Comparison of ENCODE assay signal across 14 cellular contexts in genomic region chr15:89111961-89112340, GRCh38. TPM values are rescaled to one million over a fixed set of nuclear protein-coding genes. Genes with fewer than 3 reads are reported as not detected.
A peak's percentile ranks its signal among the peaks of the same experiment; 100 is the strongest.
DNase-seq lines count a peak whose midpoint lies in the region; ATAC-seq, FAIRE-seq and TF ChIP-seq lines count a peak whose summit lies in the region.
"Had no signal": no experiment of that assay in that cellular context is flagged by ENCODE, and none has a peak within 500 bp of the region (broad histone marks: within the 10 kb centered on the region; RNA-seq: fewer than 3 reads in every experiment).

No MANE protein-coding gene starts in this region.

- in situ Hi-C loops in HepG2 (cut with HindIII; ENCODE audit: extremely low pct_ligation_motif_present, low pct_unique_long_range_greater_than_20kb), result no loop called here

- H3K9me3 Mint-ChIP-seq in HFFc6, result no peaks in the 10 kb centered on the region
- H3K9me3 Mint-ChIP-seq in activated T-helper 17 cell treated with anti-CD3 and anti-CD28 coated beads, Interleukin-2, amount 50 U/mL, for 72 hours, result no peaks in the 10 kb centered on the region
- H3K9me3 Mint-ChIP-seq: activated naive CD8-positive, alpha-beta T cell treated with anti-CD3 and anti-CD28 coated beads for 36 hours had no signal

- DNase-seq in HFFc6 (no peak), HepG2 (ENCODE audit: low spot score) (no peak), stomach (no peak), pons (ENCODE audit: low spot score) (no peak)
- DNase-seq: activated CD8-positive, alpha-beta T cell treated with anti-CD3 and anti-CD28 coated beads, Interleukin-2, amount 10 ng/mL, durations not matched to agents 7 days and 5 days; activated naive CD8-positive, alpha-beta T cell treated with anti-CD3 and anti-CD28 coated beads for 36 hours; effector CD8-positive, alpha-beta T cell; glutamatergic neuron; KBM-7; NCI-H2029 treated with DMSO at 0.1 percent for 48 hours had no signal

- peaks cover 5% of the 10 kb centered on the region for H3K79me2 ChIP-seq in HepG2 (ENCODE audit: insufficient read depth, low read length)

- H3K4me2 ChIP-seq in HepG2 (ENCODE audit: low read depth, low read length), result peak overlapping the region; percentile 40

- H3K4me3 ChIP-seq in HepG2 (replicated peaks in 1 of 3; ENCODE audit: insufficient read depth in 1 of 3, low read depth in 2 of 3, low read length in 3 of 3), result no peak overlapping the region
- no peak overlapping the region for H3K4me3 ChIP-seq in stomach

- FAIRE-seq in HepG2 (lab: Jason Lieb, UNC), result no peak

- H3K36me3 Mint-ChIP-seq in HFFc6 (ENCODE audit: low read depth), result peaks cover 27% of the 10 kb centered on the region
- peaks cover 34% of the 10 kb centered on the region for H3K36me3 Mint-ChIP-seq in activated T-helper 17 cell treated with anti-CD3 and anti-CD28 coated beads, Interleukin-2, amount 50 U/mL, for 72 hours (ENCODE audit: low read depth)

- no peak for TF ChIP-seq EP300 in HepG2 (IDR thresholded peaks at IDR 0.05; ENCODE audit: low read depth in 2 of 2, low read length in 2 of 2)
- TF ChIP-seq EP300 in HepG2 (CRISPR knock-in tag; IDR thresholded peaks at IDR 0.05; ENCODE audit: borderline replicate concordance), result no peak
- no peak for TF ChIP-seq EP300 in stomach (IDR thresholded peaks at IDR 0.05)

- TF ChIP-seq CTCF in HFFc6 (IDR thresholded peaks at IDR 0.05) (no peak), HepG2 (CRISPR knock-in tag; IDR thresholded peaks at IDR 0.05) (no peak), stomach (IDR thresholded peaks at IDR 0.05) (no peak)

- 79% methylated on average over 4 of the region's 4 CpGs for whole genome bisulfite sequencing in HepG2 (ENCODE audit: low lambda C conversion rate)
- 50 to 76% (median 73%) methylated on average over 4 of the region's 4 CpGs for WGBS in stomach, 5 donors

- peaks cover 80% of the 10 kb centered on the region for H3K4me1 ChIP-seq in HepG2 (ENCODE audit: insufficient read depth, low read length)
- peaks cover 50 to 87% (median 74%) of the 10 kb centered on the region in 4 donors for H3K4me1 ChIP-seq in stomach

- POLR2A ChIA-PET in HepG2 (lab: Yijun Ruan, JAX), result interaction anchor here (0.9 to 2.4 kb wide), 9 partner anchors 9 to 43 kb away, joined by 3 to 16 read pairs (median 5); partner anchors contain the start of gene ABHD2

- H3K9me3 ChIP-seq in HepG2 (ENCODE audit: low read length) (no peaks in the 10 kb centered on the region), stomach (no peaks in the 10 kb centered on the region)

- H3K36me3 ChIP-seq in HepG2 (replicated peaks in 1 of 2; ENCODE audit: control insufficient read depth in 1 of 2, insufficient read depth in 2 of 2, low read length in 2 of 2) (peaks cover 0 to 17% of the 10 kb centered on the region in 2 experiments; a peak in 3 of 5 replicates), stomach (peaks cover 5 to 33% (median 15%) of the 10 kb centered on the region in 4 donors)

- TF ChIP-seq POLR2A in HepG2 (IDR thresholded peaks at IDR 0.05; ENCODE audit: insufficient read depth in 1 of 2, low read depth in 2 of 2, low read length in 2 of 2) (no peak), stomach (IDR thresholded peaks at IDR 0.05) (no peak)

- no peaks in the 10 kb centered on the region for H4K20me1 ChIP-seq in HepG2 (ENCODE audit: insufficient read depth, low read length)

- H3K27me3 ChIP-seq in HepG2 (ENCODE audit: control insufficient read depth in 1 of 2, insufficient read depth in 2 of 2, low read length in 2 of 2) (no peaks in the 10 kb centered on the region), stomach (no peaks in the 10 kb centered on the region)

- H2AFZ ChIP-seq in HepG2 (ENCODE audit: low read length), result no peak overlapping the region

- CTCF ChIA-PET in HepG2 (lab: Yijun Ruan, JAX; ENCODE audit: low intra/inter-chr PET ratio, low total read pairs), result no interaction called here

- no TSS peak for BruUV-seq in HepG2 (replicated peaks; lab: Mats Ljungman, UMichigan)

- no peak overlapping the region for H3K9ac ChIP-seq in HepG2 (ENCODE audit: insufficient read depth, low read depth, low read length)

- H3K27ac ChIP-seq in HepG2 (ENCODE audit: extremely low read length, insufficient read depth, low read length), result peak overlapping the region; percentile 69
- H3K27ac ChIP-seq in stomach, result peak overlapping the region; percentile 77 to 95 (median 83)

- H3K27ac Mint-ChIP-seq in HFFc6, result peak overlapping the region; percentile 61
- peak overlapping the region; percentile 77 for H3K27ac Mint-ChIP-seq in activated T-helper 17 cell treated with anti-CD3 and anti-CD28 coated beads, Interleukin-2, amount 50 U/mL, for 72 hours
- H3K27ac Mint-ChIP-seq: activated naive CD8-positive, alpha-beta T cell treated with anti-CD3 and anti-CD28 coated beads for 36 hours had no signal

- H3K4me3 Mint-ChIP-seq in HFFc6, result no peak overlapping the region
- H3K4me3 Mint-ChIP-seq in activated T-helper 17 cell treated with anti-CD3 and anti-CD28 coated beads, Interleukin-2, amount 50 U/mL, for 72 hours, result no peak overlapping the region
- H3K4me3 Mint-ChIP-seq: activated CD8-positive, alpha-beta T cell treated with anti-CD3 and anti-CD28 coated beads, Interleukin-2, amount 10 ng/mL, durations not matched to agents 7 days and 5 days; activated naive CD8-positive, alpha-beta T cell treated with anti-CD3 and anti-CD28 coated beads for 36 hours had no signal

- no peaks in the 10 kb centered on the region for H3K27me3 Mint-ChIP-seq in HFFc6 (ENCODE audit: insufficient read depth)
- no peaks in the 10 kb centered on the region for H3K27me3 Mint-ChIP-seq in activated T-helper 17 cell treated with anti-CD3 and anti-CD28 coated beads, Interleukin-2, amount 50 U/mL, for 72 hours
- H3K27me3 Mint-ChIP-seq: activated naive CD8-positive, alpha-beta T cell treated with anti-CD3 and anti-CD28 coated beads for 36 hours had no signal

- ATAC-seq in activated T-helper 17 cell treated with anti-CD3 and anti-CD28 coated beads, Interleukin-2, amount 50 U/mL, for 72 hours (replicated peaks), result no peak
- ATAC-seq in HepG2 (peak; percentile 68), HG03571 (IDR thresholded peaks at IDR 0.05; ENCODE audit: unreplicated experiment) (no peak), GM21737 (IDR thresholded peaks at IDR 0.05; ENCODE audit: unreplicated experiment) (no peak), GM21381 (IDR thresholded peaks at IDR 0.05; ENCODE audit: unreplicated experiment) (no peak)

- no peak for TF ChIP-seq RAD21 in HepG2 (CRISPR knock-in tag; IDR thresholded peaks at IDR 0.05)

- H3K4me1 Mint-ChIP-seq in HFFc6 (ENCODE audit: low read depth), result peaks cover 59% of the 10 kb centered on the region
- H3K4me1 Mint-ChIP-seq in activated T-helper 17 cell treated with anti-CD3 and anti-CD28 coated beads, Interleukin-2, amount 50 U/mL, for 72 hours, result peaks cover 16% of the 10 kb centered on the region

- intact Hi-C loops in HepG2 (cut with micrococcal nuclease; ENCODE audit: unreplicated experiment) (no loop called here), stomach (cut with DNase I; ENCODE audit: low total_unique reads) (no loop called here)

TF ChIP-seq in HepG2, 621 proteins besides CTCF, POLR2A, EP300 and RAD21:
- no peak for TF ChIP-seq ZNF33B (CRISPR knock-in tag; IDR thresholded peaks at IDR 0.05)
- TF ChIP-seq ESRRA (CRISPR knock-in tag; IDR thresholded peaks at IDR 0.05; ENCODE audit: low read depth), result 0 out of 2 replicates have a peak, but pooled peaks have one; percentile 2
- TF ChIP-seq ERF (CRISPR knock-in tag; IDR thresholded peaks at IDR 0.05), result 0 out of 2 replicates have a peak, but pooled peaks have one; percentile 7

RNA-seq across cellular contexts. Expression of gene ABHD2, which starts 23.7 kb away (rescaled TPM):
- 10 to 100 TPM; 43.1 to 63.5 (median 51.8) TPM for total RNA-seq in HFFc6 (2021; fragmentation: NEBNext Ultra II Directional; extraction: Animal tissue kit (Norgen Biotek cat#: 25700))
- 10 to 100 TPM; 40.1 to 47.7 TPM for total RNA-seq in activated T-helper 17 cell treated with anti-CD3 and anti-CD28 coated beads, Interleukin-2, amount 50 U/mL, for 72 hours
- total RNA-seq in HepG2 (2016; rRNA removed; fragmentation: Illumina TruSeq; extraction: Trizol) (12.2 and 22.4 TPM in 2 replicates), stomach (100 to 1,000 TPM in 4 of 5 donors, 10 to 100 TPM in 1; 16.5 to 192 (median 148) TPM)
- 15.9 and 19.0 TPM in 2 replicates for total RNA-seq in HepG2 (2016; cell fraction: cytosol; rRNA removed; fragmentation: Illumina TruSeq; extraction: Trizol; ENCODE audit: low read depth)
- total RNA-seq in HepG2 (2016; cell fraction: insoluble cytoplasmic fraction; rRNA removed; fragmentation: Illumina TruSeq; extraction: Trizol), result 10.3 and 18.8 TPM in 2 replicates
- 6.0 and 7.4 TPM in 2 replicates for total RNA-seq in HepG2 (2016; cell fraction: membrane; rRNA removed; fragmentation: Illumina TruSeq; extraction: Trizol)
- total RNA-seq in HepG2 (2016; cell fraction: nucleus; rRNA removed; fragmentation: Illumina TruSeq; extraction: Trizol), result 23.2 and 26.5 TPM in 2 replicates
- polyA plus RNA-seq in HepG2 (2011; rRNA removed) (14.8 and 16.9 TPM in 2 replicates), stomach (10 to 100 TPM in 1 of 3 donors, 1 to 10 TPM in 2; 5.1 to 16.9 (median 8.9) TPM)
- polyA plus RNA-seq in HepG2 (2011; cell fraction: cytosol; rRNA removed), result 11.8 and 13.6 TPM in 2 replicates
- polyA plus RNA-seq in HepG2 (2011; cell fraction: nucleus; rRNA removed), result 11.3 and 12.7 TPM in 2 replicates
- polyA plus RNA-seq in HepG2 (2012), result 11.9 and 13.1 TPM in 2 replicates
- polyA plus RNA-seq in HepG2 (2016; cell fraction: cytosol; fragmentation: Illumina TruSeq; extraction: Trizol; ENCODE audit: low read depth), result 0.63 and 1.1 TPM in 2 replicates
- 5.3 and 6.4 TPM in 2 replicates for polyA plus RNA-seq in HepG2 (2016; cell fraction: insoluble cytoplasmic fraction; fragmentation: Illumina TruSeq; extraction: Trizol; ENCODE audit: low read depth)
- 0.93 and 1.0 TPM in 2 replicates for polyA plus RNA-seq in HepG2 (2016; cell fraction: membrane; fragmentation: Illumina TruSeq; extraction: Trizol; ENCODE audit: low read depth)
- 12.2 and 14.4 TPM in 2 replicates for polyA plus RNA-seq in HepG2 (2016; cell fraction: nucleus; fragmentation: Illumina TruSeq; extraction: Trizol; ENCODE audit: insufficient read depth, low read depth)
- 91.3 and 104 TPM in 2 replicates for polyA minus RNA-seq in HepG2 (2011; rRNA and poly(A)+ RNA removed; ENCODE audit: low replicate concordance)
- polyA minus RNA-seq in HepG2 (2011; cell fraction: cytosol; rRNA and poly(A)+ RNA removed), result 14.3 and 22.4 TPM in 2 replicates
- 20.5 and 26.2 TPM in 2 replicates for polyA minus RNA-seq in HepG2 (2011; cell fraction: nucleus; rRNA and poly(A)+ RNA removed)
